Comparison of ENCODE assay signal across 19 cellular contexts in genomic region chr12:77648716-77649115, GRCh38.
A peak's percentile ranks its signal among the peaks of the same experiment; 100 is the strongest.
DNase-seq lines count a peak whose midpoint lies in the region; TF ChIP-seq lines count a peak whose summit lies in the region.
"Had no signal": no experiment of that assay in that cellular context is flagged by ENCODE, and none has a peak within 500 bp of the region (broad histone marks: within the 10 kb centered on the region; RNA-seq: fewer than 3 reads in every experiment).

No MANE protein-coding gene starts in this region.

- CTCF ChIA-PET in MCF 10A (lab: Yijun Ruan, JAX): interaction anchor here (0.6 kb wide), 1 partner anchor 506 kb away, joined by 3 read pairs; no protein-coding TSS in a partner anchor
- CTCF ChIA-PET in mammary epithelial cell (lab: Charles Lee; ENCODE audit: low non-redundant PET): no interaction called here

- no peaks in the 10 kb centered on the region for H3K36me3 Mint-ChIP-seq in MCF 10A (ENCODE audit: insufficient read depth, unreplicated experiment)
- H3K36me3 Mint-ChIP-seq: CD4-positive, CD25-positive, alpha-beta regulatory T cell had no signal

- no peaks in the 10 kb centered on the region for H3K4me1 Mint-ChIP-seq in MCF 10A (ENCODE audit: insufficient read depth, unreplicated experiment)
- H3K4me1 Mint-ChIP-seq: CD4-positive, CD25-positive, alpha-beta regulatory T cell had no signal

- no peak for TF ChIP-seq POLR2A in breast epithelium (IDR thresholded peaks at IDR 0.05)

- DNase-seq in MCF 10A (ENCODE audit: unreplicated experiment) (peak; percentile 15), breast epithelium (ENCODE audit: low spot score in 2 of 2) (no peak), mammary epithelial cell (peak; percentile 18), fibroblast of the aortic adventitia (ENCODE audit: low read depth) (peak; percentile 59), OCI-M2 (lab: John Stamatoyannopoulos, UW; ENCODE audit: unreplicated experiment) (no peak), COR-L47 (lab: John Stamatoyannopoulos, UW) (no peak), Kasumi-1 (lab: John Stamatoyannopoulos, UW) (no peak)
- DNase-seq in stimulated activated CD4-positive, alpha-beta T cell treated with anti-CD3 and anti-CD28 coated beads, Interleukin-2, amount 100 ng/mL, for 48 hours: no peak
- DNase-seq: CD4-positive, CD25-positive, alpha-beta regulatory T cell; DMS79; GDM1; KBM-7; MG63; NCI-H187; NCI-H510A; NCI-H82; SHP77 had no signal

- no peaks in the 10 kb centered on the region for H3K9me3 ChIP-seq in breast epithelium
- no peaks in the 10 kb centered on the region for H3K9me3 ChIP-seq in mammary epithelial cell (replicated peaks; ENCODE audit: insufficient read depth, low read length)
- H3K9me3 ChIP-seq: MG63 had no signal

- H3K9ac ChIP-seq in mammary epithelial cell (ENCODE audit: insufficient read depth, low read length): no peak overlapping the region

- POLR2A ChIA-PET in MCF 10A (lab: Yijun Ruan, JAX): interaction anchor here (0.7 kb wide), 1 partner anchor 689 kb away, joined by 3 read pairs; no protein-coding TSS in a partner anchor

- no peak overlapping the region for H3K27ac Mint-ChIP-seq in MCF 10A (ENCODE audit: low read depth, unreplicated experiment)
- H3K27ac Mint-ChIP-seq: CD4-positive, CD25-positive, alpha-beta regulatory T cell had no signal

- in situ Hi-C loops in mammary epithelial cell (cut with MboI; ENCODE audit: low sequenced_read_pairs in 2 of 2): no loop called here

- H3K36me3 ChIP-seq in breast epithelium (no peaks in the 10 kb centered on the region), mammary epithelial cell (ENCODE audit: insufficient read depth, low read length) (no peaks in the 10 kb centered on the region)
- H3K36me3 ChIP-seq: MG63 had no signal

- BruUV-seq in MCF 10A (replicated peaks; lab: Mats Ljungman, UMichigan) (no TSS peak), mammary epithelial cell (replicated peaks; lab: Mats Ljungman, UMichigan) (no TSS peak)

- H3K4me3 ChIP-seq in breast epithelium (no peak overlapping the region), mammary epithelial cell (replicated peaks in 1 of 3; ENCODE audit: insufficient read depth in 1 of 3, low read depth in 2 of 3, low read length in 3 of 3) (no peak overlapping the region), fibroblast of the aortic adventitia (ENCODE audit: low read depth, low read length) (no peak overlapping the region)
- H3K4me3 ChIP-seq: MG63 had no signal

- H3K4me2 ChIP-seq in mammary epithelial cell (ENCODE audit: insufficient read depth, low read depth, low read length): no peak overlapping the region

- no peaks in the 10 kb centered on the region for H3K27me3 Mint-ChIP-seq in MCF 10A (ENCODE audit: insufficient read depth, unreplicated experiment)
- H3K27me3 Mint-ChIP-seq: CD4-positive, CD25-positive, alpha-beta regulatory T cell had no signal

- no peaks in the 10 kb centered on the region for H3K9me3 Mint-ChIP-seq in MCF 10A (ENCODE audit: unreplicated experiment)

- H2AFZ ChIP-seq in mammary epithelial cell (ENCODE audit: low read depth, low read length): no peak overlapping the region

- H3K27ac ChIP-seq in breast epithelium (no peak overlapping the region), mammary epithelial cell (ENCODE audit: insufficient read depth, low read depth, low read length) (no peak overlapping the region)
- H3K27ac ChIP-seq: 22Rv1, HL-60 had no signal

- intact Hi-C loops in MCF 10A (cut with micrococcal nuclease) (no loop called here), breast epithelium (cut with DNase I; ENCODE audit: low total_unique reads) (no loop called here), mammary epithelial cell (cut with micrococcal nuclease) (no loop called here)

- H3K4me1 ChIP-seq in breast epithelium (no peaks in the 10 kb centered on the region), mammary epithelial cell (ENCODE audit: insufficient read depth, low read length) (no peaks in the 10 kb centered on the region)

- H3K27me3 ChIP-seq in breast epithelium (no peaks in the 10 kb centered on the region), mammary epithelial cell (ENCODE audit: insufficient read depth, low read length) (no peaks in the 10 kb centered on the region)
- H3K27me3 ChIP-seq: MG63 had no signal

- TF ChIP-seq CTCF in MCF 10A (IDR thresholded peaks at IDR 0.05; ENCODE audit: unreplicated experiment) (no peak), breast epithelium (IDR thresholded peaks at IDR 0.05) (no peak), mammary epithelial cell (conservative IDR thresholded peaks at IDR 0.05 in 1 of 2, IDR thresholded peaks at IDR 0.05 in 1 of 2; ENCODE audit: extremely low read depth in 1 of 2, insufficient read depth in 1 of 2, low read depth in 1 of 2, low read length in 2 of 2) (no peak), fibroblast of the aortic adventitia (IDR thresholded peaks at IDR 0.05; ENCODE audit: insufficient read depth, low read length) (no peak)

- no peaks in the 10 kb centered on the region for H4K20me1 ChIP-seq in mammary epithelial cell (ENCODE audit: insufficient read depth, low read length)

- dilution Hi-C loops in mammary epithelial cell (cut with HindIII; ENCODE audit: low sequenced_read_pairs): no loop called here

- no peak overlapping the region for H3K4me3 Mint-ChIP-seq in MCF 10A (ENCODE audit: unreplicated experiment)
- H3K4me3 Mint-ChIP-seq: CD4-positive, CD25-positive, alpha-beta regulatory T cell had no signal

- H3K79me2 ChIP-seq in mammary epithelial cell (ENCODE audit: insufficient read depth, low read length): no peaks in the 10 kb centered on the region

Comparison
In these comparisons a context has a peak if more than half of its experiments do, and no peak if none do; other contexts are left out.
1. DNase-seq: peak in MCF 10A (single experiment), mammary epithelial cell (single experiment) and fibroblast of the aortic adventitia (single experiment); none in breast epithelium (0 of 2), OCI-M2 (single experiment), stimulated activated CD4-positive, alpha-beta T cell treated with anti-CD3 and anti-CD28 coated beads, Interleukin-2, amount 100 ng/mL, for 48 hours (0 of 2), COR-L47 (single experiment) and Kasumi-1 (0 of 2).